12 cellular contexts compared by ENCODE assay signal in the genomic region with DNA sequence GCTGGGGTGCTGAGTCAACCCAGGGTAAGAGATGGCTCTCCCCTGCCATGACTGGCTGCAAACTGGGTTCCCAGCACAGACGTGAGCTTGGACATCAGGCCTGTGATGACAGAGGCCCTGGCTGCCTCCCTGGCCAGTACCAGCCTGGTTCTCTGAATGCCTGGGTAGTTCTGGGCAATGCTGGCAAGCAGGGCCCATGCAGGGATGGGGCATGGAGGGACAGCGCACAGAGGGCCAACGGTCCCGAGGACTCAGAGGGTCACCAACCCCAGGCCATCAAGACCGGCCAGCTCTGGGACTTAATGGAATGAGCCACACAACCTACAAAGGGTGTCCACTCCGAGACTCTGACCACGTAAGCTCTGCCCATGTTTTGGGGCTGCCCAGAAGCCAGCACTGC.
"Had no signal": no experiment of that assay in that cellular context is flagged by ENCODE, and none has a peak within 500 bp of the region (broad histone marks: within the 10 kb centered on the region; RNA-seq: fewer than 3 reads in every experiment).

No MANE protein-coding gene starts in this region.

- H3K9me3 ChIP-seq: adrenal gland, sigmoid colon, suprapubic skin had no signal

- H3K27ac ChIP-seq: adrenal gland, sigmoid colon, suprapubic skin, VCaP had no signal

- H3K27me3 ChIP-seq: adrenal gland, sigmoid colon, suprapubic skin had no signal

- H3K4me1 ChIP-seq: adrenal gland had no signal

- H3K4me3 ChIP-seq: adrenal gland, sigmoid colon, suprapubic skin had no signal

- ATAC-seq: natural killer cell treated with Interleukin-12 subunit alpha and Interleukin-12 subunit beta and Interleukin-15 and Interleukin-18, amount 100 ng/mL, for 72 hours had no signal

- H3K36me3 ChIP-seq: adrenal gland, sigmoid colon, suprapubic skin had no signal

- DNase-seq: activated CD4-positive, alpha-beta memory T cell treated with anti-CD3 and anti-CD28 coated beads for 36 hours; activated naive CD4-positive, alpha-beta T cell treated with anti-CD3 and anti-CD28 coated beads, Interleukin-2, amount 50 U/mL, for 16 hours; erythroblast; hippocampal formation; sigmoid colon; stimulated activated CD4-positive, alpha-beta T cell treated with anti-CD3 and anti-CD28 coated beads, Interleukin-12 subunit alpha, Interleukin-12 subunit beta, amount 100 ng/mL, for 4 hours; stimulated activated naive CD4-positive, alpha-beta T cell; SW 1271 had no signal
